8 cellular contexts compared by ENCODE assay signal in genomic region chr7:43108255-43109011, GRCh38. TPM values are rescaled to one million over a fixed set of nuclear protein-coding genes. Genes with fewer than 3 reads are reported as not detected.
DNase-seq lines count a peak whose midpoint lies in the region; ATAC-seq and TF ChIP-seq lines count a peak whose summit lies in the region.

No MANE protein-coding gene starts in this region.

- peaks cover under 1% of the 10 kb centered on the region for H3K27me3 ChIP-seq in testis

- TF ChIP-seq POLR2A in NB4 (IDR thresholded peaks at IDR 0.05; ENCODE audit: extremely low read depth, insufficient read length), result no peak
- no peak for TF ChIP-seq POLR2A in testis (IDR thresholded peaks at IDR 0.05)

- POLR2A ChIA-PET in AG04449 (lab: Yijun Ruan, JAX), result no interaction called here

- in situ Hi-C loops in GM13976 (cut with MboI; ENCODE audit: low sequenced_read_pairs, unreplicated experiment), result loop anchor here (10.0 kb wide), 1 partner anchor 164 kb away; no protein-coding TSS in a partner anchor

- intact Hi-C loops in activated CD4-positive, alpha-beta T cell treated with anti-CD3 and anti-CD28 coated beads, Interleukin-2, amount 10 ng/mL, durations not matched to agents 24 days and 14 days (cut with micrococcal nuclease), result loop anchor here (2.0 kb wide), 1 partner anchor 168 kb away; no protein-coding TSS in a partner anchor
- intact Hi-C loops in testis (cut with DNase I; ENCODE audit: low total_unique reads), result no loop called here

- H3K4me1 ChIP-seq in testis, result peaks cover 9% of the 10 kb centered on the region

- H3K4me3 ChIP-seq in AG04449 (ENCODE audit: low read depth, low read length) (no peak overlapping the region), NB4 (ENCODE audit: low read depth, low read length) (no peak overlapping the region), testis (no peak overlapping the region)

- H3K4me3 Mint-ChIP-seq in activated CD4-positive, alpha-beta T cell treated with anti-CD3 and anti-CD28 coated beads, Interleukin-2, amount 10 ng/mL, durations not matched to agents 24 days and 14 days, result no peak overlapping the region
- H3K4me3 Mint-ChIP-seq in naive B cell, result no peak overlapping the region

- 27% methylated on average over 3 of the region's 3 CpGs for WGBS in testis, 2 donors

- peak; percentile 92 for TF ChIP-seq CTCF in AG04449 (IDR thresholded peaks at IDR 0.05; ENCODE audit: insufficient read depth, low read length, missing control alignments)
- peak; percentile 86 for TF ChIP-seq CTCF in GM13976 (IDR thresholded peaks at IDR 0.05; ENCODE audit: borderline replicate concordance, control extremely low read depth, extremely low read depth, insufficient read depth, missing control alignments)
- TF ChIP-seq CTCF in NB4 (IDR thresholded peaks at IDR 0.05; ENCODE audit: low read depth, low read length), result peak; percentile 98
- peak; percentile 26 to 68 (median 46) for TF ChIP-seq CTCF in testis (IDR thresholded peaks at IDR 0.05)

- no peak overlapping the region for H3K27ac Mint-ChIP-seq in activated CD4-positive, alpha-beta T cell treated with anti-CD3 and anti-CD28 coated beads, Interleukin-2, amount 10 ng/mL, durations not matched to agents 24 days and 14 days
- H3K27ac Mint-ChIP-seq in naive B cell, result no peak overlapping the region

- peaks cover 4% of the 10 kb centered on the region for H3K4me1 Mint-ChIP-seq in activated CD4-positive, alpha-beta T cell treated with anti-CD3 and anti-CD28 coated beads, Interleukin-2, amount 10 ng/mL, durations not matched to agents 24 days and 14 days
- peaks cover 3 to 5% (median 3%) of the 10 kb centered on the region in 3 donors for H3K4me1 Mint-ChIP-seq in naive B cell

- peaks cover 53% of the 10 kb centered on the region for H3K27me3 Mint-ChIP-seq in activated CD4-positive, alpha-beta T cell treated with anti-CD3 and anti-CD28 coated beads, Interleukin-2, amount 10 ng/mL, durations not matched to agents 24 days and 14 days
- peaks cover 46 to 64% (median 58%) of the 10 kb centered on the region in 3 donors for H3K27me3 Mint-ChIP-seq in naive B cell

- no peaks in the 10 kb centered on the region for H3K9me3 Mint-ChIP-seq in activated CD4-positive, alpha-beta T cell treated with anti-CD3 and anti-CD28 coated beads, Interleukin-2, amount 10 ng/mL, durations not matched to agents 24 days and 14 days
- peaks cover 0 to 3% (median 0%) of the 10 kb centered on the region in 7 donors for H3K9me3 Mint-ChIP-seq in naive B cell

- H3K27ac ChIP-seq in epithelial cell of prostate, result no peak overlapping the region
- H3K27ac ChIP-seq in testis, result no peak overlapping the region

- ATAC-seq in HG02798 (IDR thresholded peaks at IDR 0.05; ENCODE audit: poor library complexity, unreplicated experiment), result peak; percentile 94
- peak in 1 of 2 donors; percentile 41 for ATAC-seq in naive B cell (ENCODE audit: low read depth in 2 of 2)

- no peak for DNase-seq in AG04449 (ENCODE audit: low read depth, low spot score)
- DNase-seq in GM13976 (ENCODE audit: low spot score), result peak; percentile 58
- peak; percentile 55 for DNase-seq in NB4 (ENCODE audit: low read depth)
- peak; percentile 87 for DNase-seq in activated CD4-positive, alpha-beta T cell treated with anti-CD3 and anti-CD28 coated beads, Interleukin-2, amount 10 ng/mL, durations not matched to agents 24 days and 14 days
- peak; percentile 3 for DNase-seq in epithelial cell of prostate (ENCODE audit: low read depth, low spot score)
- peak; percentile 9 for DNase-seq in naive B cell
- peak; percentile 87 for DNase-seq in testis

- no peaks in the 10 kb centered on the region for H3K36me3 ChIP-seq in testis (ENCODE audit: low read depth, missing control alignments)

- CTCF ChIA-PET in AG04449 (lab: Yijun Ruan, JAX), result interaction anchor here (0.6 to 2.2 kb wide), 28 partner anchors 10 to 1168 kb away, joined by 3 to 21 read pairs (median 5); partner anchors contain the start of genes MRPL32 and PSMA2

- H3K36me3 Mint-ChIP-seq in activated CD4-positive, alpha-beta T cell treated with anti-CD3 and anti-CD28 coated beads, Interleukin-2, amount 10 ng/mL, durations not matched to agents 24 days and 14 days (ENCODE audit: low read depth), result no peaks in the 10 kb centered on the region
- H3K36me3 Mint-ChIP-seq in naive B cell, result peaks cover 0 to 8% of the 10 kb centered on the region in 2 donors

- H3K9me3 ChIP-seq in testis, result no peaks in the 10 kb centered on the region

RNA-seq across cellular contexts. Expression of gene HECW1, which starts 4.0 kb away (rescaled TPM):
- total RNA-seq in activated CD4-positive, alpha-beta T cell treated with anti-CD3 and anti-CD28 coated beads, Interleukin-2, amount 10 ng/mL, durations not matched to agents 24 days and 14 days, result not detected in 2 replicates
- polyA plus RNA-seq in naive B cell (ENCODE audit: low read depth in 6 of 6) (not detected), testis (ENCODE audit: insufficient read depth, low read depth, low replicate concordance) (14.5 TPM)
- total RNA-seq in testis, result 1 to 10 TPM; 3.2 to 5.0 TPM

Comparison
In these comparisons a context has a peak if more than half of its experiments do, and no peak if none do; other contexts are left out.
1. CTCF ChIP-seq: peak in every context shown above with its lines; median percentile 98 in NB4; 92 in AG04449; 86 in GM13976; 46 in testis.